Comparison of ENCODE assay signal across 28 cellular contexts in genomic region chr1:38718031-38718430, GRCh38.
"Had no signal": no experiment of that assay in that cellular context is flagged by ENCODE, and none has a peak within 500 bp of the region (broad histone marks: within the 10 kb centered on the region; RNA-seq: fewer than 3 reads in every experiment).

No MANE protein-coding gene starts in this region.

- H3K4me1 Mint-ChIP-seq: natural killer cell; neural progenitor cell; stimulated activated effector memory CD8-positive, alpha-beta T cell treated with anti-CD3 and anti-CD28 coated beads, Interleukin-12 subunit alpha, Interleukin-12 subunit beta, amount 100 ng/mL, for 72 hours; stimulated activated naive B cell treated with anti-CD40 and anti-IgM and Interleukin-4, amounts not matched to agents 10 μg/mL and 1 μg/mL and 100 μg/mL, for 72 hours had no signal

- H3K4me3 ChIP-seq: neural progenitor cell, ovary, psoas muscle, right lobe of liver, sigmoid colon, stomach, suprapubic skin, testis, tibial artery, transverse colon, upper lobe of right lung, uterus had no signal

- H3K36me3 ChIP-seq: neural progenitor cell, ovary, right lobe of liver, sigmoid colon, suprapubic skin, tibial artery, transverse colon, upper lobe of right lung, uterus had no signal

- H3K36me3 Mint-ChIP-seq: natural killer cell; neural progenitor cell; stimulated activated effector memory CD8-positive, alpha-beta T cell treated with anti-CD3 and anti-CD28 coated beads, Interleukin-12 subunit alpha, Interleukin-12 subunit beta, amount 100 ng/mL, for 72 hours; stimulated activated naive B cell treated with anti-CD40 and anti-IgM and Interleukin-4, amounts not matched to agents 10 μg/mL and 1 μg/mL and 100 μg/mL, for 72 hours; type B pancreatic cell had no signal

- DNase-seq: natural killer cell; occipital lobe; ovary; psoas muscle; right cardiac atrium; right lobe of liver; sigmoid colon; small intestine; stimulated activated CD4-positive, alpha-beta T cell treated with anti-CD3 and anti-CD28 coated beads, Interleukin-15, amount 100 ng/mL, for 24 hours; stimulated activated CD4-positive, alpha-beta T cell treated with anti-CD3 and anti-CD28 coated beads, Interleukin-2, amount 100 ng/mL, for 24 hours; stimulated activated CD4-positive, alpha-beta T cell treated with anti-CD3 and anti-CD28 coated beads, Interleukin-2, amount 100 ng/mL, for 48 hours; stimulated activated CD4-positive, alpha-beta T cell treated with anti-CD3 and anti-CD28 coated beads, Interleukin-4, amount 100 ng/mL, for 24 hours; stimulated activated naive B cell treated with anti-CD40 and anti-IgM and Interleukin-4, amounts not matched to agents 10 μg/mL and 1 μg/mL and 100 μg/mL, for 72 hours; stimulated activated naive CD4-positive, alpha-beta T cell treated with Interleukin-2 at 50 U/mL for 16 hours; stomach; testis; tibial artery; transverse colon; upper lobe of right lung; uterus had no signal

- H3K4me3 Mint-ChIP-seq: natural killer cell; nephron; neural progenitor cell; stimulated activated effector memory CD8-positive, alpha-beta T cell treated with anti-CD3 and anti-CD28 coated beads, Interleukin-12 subunit alpha, Interleukin-12 subunit beta, amount 100 ng/mL, for 72 hours; stimulated activated naive B cell treated with anti-CD40 and anti-IgM and Interleukin-4, amounts not matched to agents 10 μg/mL and 1 μg/mL and 100 μg/mL, for 72 hours; stimulated activated naive CD8-positive, alpha-beta T cell treated with anti-CD3 and anti-CD28 coated beads, Interleukin-15, Interleukin-2, amounts not matched to agents 100 ng/mL and 50 ng/mL, for 24 hours; type B pancreatic cell had no signal

- H3K9me3 ChIP-seq: psoas muscle, right lobe of liver, sigmoid colon, stomach, suprapubic skin, testis, transverse colon, uterus had no signal

- H3K9me3 Mint-ChIP-seq: natural killer cell; neural progenitor cell; stimulated activated effector memory CD8-positive, alpha-beta T cell treated with anti-CD3 and anti-CD28 coated beads, Interleukin-12 subunit alpha, Interleukin-12 subunit beta, amount 100 ng/mL, for 72 hours; stimulated activated naive CD8-positive, alpha-beta T cell treated with anti-CD3 and anti-CD28 coated beads, Interleukin-15, Interleukin-2, amounts not matched to agents 100 ng/mL and 50 ng/mL, for 24 hours; type B pancreatic cell had no signal

- H3K27ac ChIP-seq: neural progenitor cell, ovary, parathyroid adenoma, psoas muscle, right lobe of liver, sigmoid colon, stomach, suprapubic skin, testis, tibial artery, transverse colon, upper lobe of right lung, uterus had no signal

- H3K27me3 ChIP-seq: neural progenitor cell, ovary, right lobe of liver, stomach, testis, uterus had no signal

- H3K4me1 ChIP-seq: neural progenitor cell, parathyroid adenoma, psoas muscle, right lobe of liver, sigmoid colon, stomach, suprapubic skin, testis, tibial artery, transverse colon, upper lobe of right lung, uterus had no signal

- H3K9ac ChIP-seq: neural progenitor cell, parathyroid adenoma had no signal

- H3K27ac Mint-ChIP-seq: natural killer cell; nephron; neural progenitor cell; progenitor cell of endocrine pancreas; stimulated activated effector memory CD8-positive, alpha-beta T cell treated with anti-CD3 and anti-CD28 coated beads, Interleukin-12 subunit alpha, Interleukin-12 subunit beta, amount 100 ng/mL, for 72 hours; stimulated activated naive B cell treated with anti-CD40 and anti-IgM and Interleukin-4, amounts not matched to agents 10 μg/mL and 1 μg/mL and 100 μg/mL, for 72 hours; stimulated activated naive CD8-positive, alpha-beta T cell treated with anti-CD3 and anti-CD28 coated beads, Interleukin-15, Interleukin-2, amounts not matched to agents 100 ng/mL and 50 ng/mL, for 24 hours; type B pancreatic cell had no signal

- ATAC-seq: natural killer cell; psoas muscle; right cardiac atrium; right lobe of liver; stimulated activated effector memory CD8-positive, alpha-beta T cell treated with anti-CD3 and anti-CD28 coated beads, Interleukin-12 subunit alpha, Interleukin-12 subunit beta, amount 100 ng/mL, for 72 hours; stimulated activated naive B cell treated with anti-CD40 and anti-IgM and Interleukin-4, amounts not matched to agents 10 μg/mL and 1 μg/mL and 100 μg/mL, for 72 hours; upper lobe of right lung had no signal
